Comparison of ENCODE assay signal across 27 cellular contexts in the genomic region with DNA sequence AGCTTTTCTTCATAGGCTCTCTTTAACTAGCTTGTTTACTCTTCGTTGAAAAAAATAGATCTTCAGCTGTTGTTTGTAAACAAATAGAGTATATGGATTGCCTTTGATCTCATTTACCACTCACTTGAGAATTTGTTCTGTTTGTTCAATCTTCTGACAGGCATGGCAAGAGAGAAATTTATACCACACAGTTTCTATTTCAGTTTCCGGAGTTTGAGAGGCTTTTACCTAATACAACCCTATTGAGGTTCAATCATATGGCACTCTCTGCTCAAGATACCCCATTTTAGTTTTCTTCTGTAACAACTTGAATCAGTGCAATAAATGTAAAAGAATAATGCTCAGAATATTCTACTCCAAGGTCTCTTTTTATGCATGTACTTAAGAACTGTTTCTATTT.
A peak's percentile ranks its signal among the peaks of the same experiment; 100 is the strongest.
DNase-seq lines count a peak whose midpoint lies in the region; ATAC-seq and TF ChIP-seq lines count a peak whose summit lies in the region.
"Had no signal": no experiment of that assay in that cellular context is flagged by ENCODE, and none has a peak within 500 bp of the region (broad histone marks: within the 10 kb centered on the region; RNA-seq: fewer than 3 reads in every experiment).

No MANE protein-coding gene starts in this region.

- H3K4me2 ChIP-seq in BLaER1 treated with 17β-estradiol and CSF1 and Interleukin-3, amounts not matched to agents 10 nM and 100 nM: peak overlapping the region in 7 of 11 experiments; percentile 2 to 27 (median 13); a peak in 4 of 22 replicates
- no peak overlapping the region for H3K4me2 ChIP-seq in neural progenitor cell
- H3K4me2 ChIP-seq: GM23338 had no signal

- no peaks in the 10 kb centered on the region for H3K79me2 ChIP-seq in neural progenitor cell (ENCODE audit: low read depth)

- H3K4me3 Mint-ChIP-seq in neural progenitor cell: no peak overlapping the region
- no peak overlapping the region for H3K4me3 Mint-ChIP-seq in activated T-helper 2 cell treated with anti-CD3 and anti-CD28 coated beads, Interferon-gamma antibody, Interleukin-2, Interleukin-4, amounts not matched to agents 10 μg/mL and 5 μg/mL and 100 μg/mL, durations not matched to agents 14 hours and 24 hours and 36 hours (ENCODE audit: low read depth)
- H3K4me3 Mint-ChIP-seq: CD8-positive, alpha-beta T cell; GM23338; H9; HFFc6 had no signal

- intact Hi-C loops in activated T-helper 2 cell treated with anti-CD3 and anti-CD28 coated beads, Interferon-gamma antibody, Interleukin-2, Interleukin-4, amounts not matched to agents 10 μg/mL and 5 μg/mL and 100 μg/mL, durations not matched to agents 14 hours and 24 hours and 36 hours (cut with micrococcal nuclease): no loop called here

- no peaks in the 10 kb centered on the region for H3K27me3 ChIP-seq in BLaER1 treated with 17β-estradiol and CSF1 and Interleukin-3, amounts not matched to agents 10 nM and 100 nM
- H3K27me3 ChIP-seq in neural progenitor cell: no peaks in the 10 kb centered on the region
- H3K27me3 ChIP-seq: SJCRH30 had no signal

- H3K27ac Mint-ChIP-seq in neural progenitor cell: no peak overlapping the region
- no peak overlapping the region for H3K27ac Mint-ChIP-seq in activated T-helper 2 cell treated with anti-CD3 and anti-CD28 coated beads, Interferon-gamma antibody, Interleukin-2, Interleukin-4, amounts not matched to agents 10 μg/mL and 5 μg/mL and 100 μg/mL, durations not matched to agents 14 hours and 24 hours and 36 hours
- H3K27ac Mint-ChIP-seq: CD8-positive, alpha-beta T cell; GM23338; H9; HFFc6 had no signal

- H3K36me3 Mint-ChIP-seq in neural progenitor cell: no peaks in the 10 kb centered on the region
- no peaks in the 10 kb centered on the region for H3K36me3 Mint-ChIP-seq in activated T-helper 2 cell treated with anti-CD3 and anti-CD28 coated beads, Interferon-gamma antibody, Interleukin-2, Interleukin-4, amounts not matched to agents 10 μg/mL and 5 μg/mL and 100 μg/mL, durations not matched to agents 14 hours and 24 hours and 36 hours (ENCODE audit: low read depth)
- H3K36me3 Mint-ChIP-seq: CD8-positive, alpha-beta T cell had no signal

- TF ChIP-seq CTCF in neural progenitor cell (IDR thresholded peaks at IDR 0.05): no peak

- no peak overlapping the region for H3K27ac ChIP-seq in BLaER1 treated with 17β-estradiol and CSF1 and Interleukin-3, amounts not matched to agents 10 nM and 100 nM
- no peak overlapping the region for H3K27ac ChIP-seq in neural progenitor cell
- H3K27ac ChIP-seq: C4-2B, SJCRH30 had no signal

- no peaks in the 10 kb centered on the region for H3K27me3 Mint-ChIP-seq in neural progenitor cell (ENCODE audit: insufficient read depth, low read depth)
- H3K27me3 Mint-ChIP-seq in activated T-helper 2 cell treated with anti-CD3 and anti-CD28 coated beads, Interferon-gamma antibody, Interleukin-2, Interleukin-4, amounts not matched to agents 10 μg/mL and 5 μg/mL and 100 μg/mL, durations not matched to agents 14 hours and 24 hours and 36 hours (ENCODE audit: low read depth): peaks cover 1% of the 10 kb centered on the region

- H3K4me1 Mint-ChIP-seq in neural progenitor cell: peaks cover 2% of the 10 kb centered on the region
- no peaks in the 10 kb centered on the region for H3K4me1 Mint-ChIP-seq in activated T-helper 2 cell treated with anti-CD3 and anti-CD28 coated beads, Interferon-gamma antibody, Interleukin-2, Interleukin-4, amounts not matched to agents 10 μg/mL and 5 μg/mL and 100 μg/mL, durations not matched to agents 14 hours and 24 hours and 36 hours (ENCODE audit: low read depth)

- H3K4me3 ChIP-seq in BLaER1 treated with 17β-estradiol and CSF1 and Interleukin-3, amounts not matched to agents 10 nM and 100 nM: no peak overlapping the region
- H3K4me3 ChIP-seq in neural progenitor cell: no peak overlapping the region
- H3K4me3 ChIP-seq: GM23338, SJCRH30 had no signal

- no peak overlapping the region for H3K9ac ChIP-seq in BLaER1 treated with 17β-estradiol and CSF1 and Interleukin-3, amounts not matched to agents 10 nM and 100 nM
- no peak overlapping the region for H3K9ac ChIP-seq in neural progenitor cell

- DNase-seq in neural progenitor cell (ENCODE audit: low spot score) (no peak), kidney glomerular epithelial cell (lab: John Stamatoyannopoulos, UW) (no peak)
- no peak for DNase-seq in activated T-helper 2 cell treated with anti-CD3 and anti-CD28 coated beads, Interferon-gamma antibody, Interleukin-2, Interleukin-4, amounts not matched to agents 10 μg/mL and 5 μg/mL and 100 μg/mL, durations not matched to agents 14 hours and 24 hours and 36 hours (ENCODE audit: low spot score)
- DNase-seq: AML-193; Caco-2; CD8-positive, alpha-beta T cell; DMS 273 treated with DMSO at 0.1 percent for 48 hours; DND-41; H9; HFFc6; NCI-H1092 treated with DMSO at 0.1 percent for 48 hours; NCI-H1436; NCI-H187 treated with DMSO at 0.1 percent for 48 hours; NCI-H2171 treated with DMSO at 0.1 percent for 48 hours; NCI-H345; NCI-H524 treated with DMSO at 0.1 percent for 48 hours; NCI-H774; NK-92 treated with Interleukin-12 subunit alpha and Interleukin-12 subunit beta, amount 100 ng/mL, for 24 hours; PC-3; SJCRH30 had no signal

- H3K36me3 ChIP-seq in BLaER1 treated with 17β-estradiol and CSF1 and Interleukin-3, amounts not matched to agents 10 nM and 100 nM: no peaks in the 10 kb centered on the region
- no peaks in the 10 kb centered on the region for H3K36me3 ChIP-seq in neural progenitor cell
- H3K36me3 ChIP-seq: SJCRH30 had no signal

- H2AFZ ChIP-seq in neural progenitor cell (replicated peaks): peak overlapping the region; percentile 37
- H2AFZ ChIP-seq: GM23338 had no signal

- no peaks in the 10 kb centered on the region for H3K9me3 ChIP-seq in BLaER1 treated with 17β-estradiol and CSF1 and Interleukin-3, amounts not matched to agents 10 nM and 100 nM (replicated peaks in 1 of 11)
- no peaks in the 10 kb centered on the region for H3K9me3 ChIP-seq in neural progenitor cell (ENCODE audit: low read depth)
- H3K9me3 ChIP-seq: Caco-2, SJCRH30 had no signal

- peak; percentile 56 for ATAC-seq in GM18867 (IDR thresholded peaks at IDR 0.05; ENCODE audit: unreplicated experiment)
- peak; percentile 39 for ATAC-seq in HG02885 (IDR thresholded peaks at IDR 0.05; ENCODE audit: poor library complexity, unreplicated experiment)
- no peak for ATAC-seq in GM19463 (IDR thresholded peaks at IDR 0.05; ENCODE audit: unreplicated experiment)
- ATAC-seq: CD8-positive, alpha-beta T cell; GM23338; PC-3; Right ventricle myocardium inferior had no signal

- peaks cover 0 to 24% (median 6%) of the 10 kb centered on the region in 10 experiments; a peak in 8 of 20 replicates for H3K4me1 ChIP-seq in BLaER1 treated with 17β-estradiol and CSF1 and Interleukin-3, amounts not matched to agents 10 nM and 100 nM
- H3K4me1 ChIP-seq in neural progenitor cell: peaks cover 12% of the 10 kb centered on the region
- H3K4me1 ChIP-seq: Caco-2, SJCRH30 had no signal

- H3K9me3 Mint-ChIP-seq in neural progenitor cell: no peaks in the 10 kb centered on the region
- H3K9me3 Mint-ChIP-seq in activated T-helper 2 cell treated with anti-CD3 and anti-CD28 coated beads, Interferon-gamma antibody, Interleukin-2, Interleukin-4, amounts not matched to agents 10 μg/mL and 5 μg/mL and 100 μg/mL, durations not matched to agents 14 hours and 24 hours and 36 hours: no peaks in the 10 kb centered on the region
- H3K9me3 Mint-ChIP-seq: CD8-positive, alpha-beta T cell; GM23338; HFFc6 had no signal

- no peaks in the 10 kb centered on the region for H4K20me1 ChIP-seq in BLaER1 treated with 17β-estradiol and CSF1 and Interleukin-3, amounts not matched to agents 10 nM and 100 nM
- no peaks in the 10 kb centered on the region for H4K20me1 ChIP-seq in neural progenitor cell (ENCODE audit: low read depth)

- no peaks in the 10 kb centered on the region for H3F3A ChIP-seq in neural progenitor cell (ENCODE audit: low read depth)
